ENCODE assay signal across 8 cellular contexts in the genomic region with DNA sequence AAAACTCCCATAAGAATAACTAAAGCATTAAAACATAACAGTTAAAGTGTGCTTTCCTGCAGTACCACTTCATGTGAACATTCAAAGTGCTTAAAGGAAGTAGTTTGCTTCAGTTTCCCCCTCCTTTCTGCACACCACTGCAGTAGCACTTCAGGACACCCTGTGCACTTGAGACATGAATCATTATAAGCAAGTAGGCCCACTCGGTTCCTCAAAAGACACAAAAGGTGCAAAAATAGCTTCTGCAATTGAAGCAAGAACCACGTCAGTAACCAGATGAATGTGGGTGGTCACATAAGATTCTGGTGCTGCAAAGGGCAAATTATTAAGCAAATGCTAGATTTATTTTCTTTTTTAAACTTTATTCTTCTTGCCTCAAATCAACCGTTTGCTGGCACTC.
DNase-seq lines count a peak whose midpoint lies in the region; ATAC-seq, FAIRE-seq and TF ChIP-seq lines count a peak whose summit lies in the region.

No MANE protein-coding gene starts in this region.

- H3K36me3 ChIP-seq in left lung: no peaks in the 10 kb centered on the region

- ATAC-seq in GM18508 (IDR thresholded peaks at IDR 0.05; ENCODE audit: insufficient read depth, unreplicated experiment) (peak; percentile 97), GM21381 (IDR thresholded peaks at IDR 0.05; ENCODE audit: unreplicated experiment) (peak; percentile 99), HG03460 (IDR thresholded peaks at IDR 0.05; ENCODE audit: unreplicated experiment) (peak; percentile 99), left lung (peak; percentile 97)

- peaks cover 0 to 11% of the 10 kb centered on the region in 2 donors for H3K4me1 ChIP-seq in left lung

- intact Hi-C loops in left lung (cut with DNase I): no loop called here

- TF ChIP-seq CTCF in left lung (IDR thresholded peaks at IDR 0.05): no peak

- no peak overlapping the region for H3K4me3 ChIP-seq in left lung

- DNase-seq in left lung: no peak
- DNase-seq in urothelium cell line (ENCODE audit: low spot score): no peak
- no peak for DNase-seq in NCI-H748 (lab: John Stamatoyannopoulos, UW; ENCODE audit: unreplicated experiment)
- no peak for DNase-seq in effector CD8-positive, alpha-beta T cell (lab: John Stamatoyannopoulos, UW)
- DNase-seq in kidney tubule cell (ENCODE audit: low spot score): no peak

- H3K9me3 ChIP-seq in left lung: no peaks in the 10 kb centered on the region

- H3K27ac ChIP-seq in left lung: no peak overlapping the region

- no peaks in the 10 kb centered on the region for H3K27me3 ChIP-seq in left lung

- no peak for FAIRE-seq in urothelium cell line (lab: Jason Lieb, UNC)
